Comparison of ENCODE assay signal across 1 cellular context in the genomic region with DNA sequence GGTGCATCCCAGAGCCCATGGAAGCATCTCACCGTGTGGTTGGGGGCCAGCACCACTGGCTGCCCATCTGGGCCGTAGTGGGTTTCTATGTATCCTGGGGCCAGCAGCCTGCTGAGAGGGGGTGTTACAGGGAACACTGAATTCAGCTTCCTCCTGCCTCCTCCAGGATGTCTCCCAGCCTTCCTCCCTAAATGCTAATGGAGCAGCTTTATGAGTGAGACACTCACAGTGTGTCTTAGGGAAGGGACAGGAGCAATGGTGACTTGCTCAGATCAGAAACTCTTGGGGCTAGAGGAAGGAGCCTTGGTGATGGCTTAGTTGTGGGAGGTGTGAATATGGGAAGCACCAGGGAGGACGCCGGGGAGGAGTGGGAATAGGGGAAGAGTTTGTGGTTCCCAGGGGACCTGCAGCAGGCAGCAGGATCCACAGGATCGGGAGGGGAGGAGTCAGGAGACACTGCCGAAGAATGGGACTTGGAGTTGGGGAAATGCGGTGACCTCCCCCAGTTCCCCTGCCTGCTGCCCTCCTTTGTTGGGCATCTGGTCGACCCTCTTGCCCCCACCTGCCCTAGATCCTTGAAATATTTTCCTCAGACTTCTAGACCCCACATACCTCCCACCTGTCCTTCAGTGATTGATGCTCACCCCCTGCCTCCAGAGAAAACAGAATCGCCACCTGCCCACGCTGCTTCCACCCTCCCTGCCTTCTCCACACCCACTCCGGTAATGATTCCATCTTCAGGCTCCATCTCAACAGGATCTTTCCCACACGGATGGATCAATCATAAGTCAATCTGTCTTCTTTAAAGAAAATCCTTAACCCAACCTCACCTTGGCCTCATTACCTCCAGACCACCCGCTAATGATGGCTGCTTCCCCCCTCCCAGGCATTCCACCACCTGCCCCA.
TF ChIP-seq lines count a peak whose summit lies in the region.

No MANE protein-coding gene starts in this region.

TF ChIP-seq in IMR-90, 13 proteins besides CTCF, POLR2A, EP300 and RAD21:
- TF ChIP-seq MAFK (IDR thresholded peaks at IDR 0.05; ENCODE audit: low read depth, low read length): no peak
- no peak for TF ChIP-seq BHLHE40 (IDR thresholded peaks at IDR 0.05; ENCODE audit: low read depth, low read length)
- no peak for TF ChIP-seq NFE2L2 (IDR thresholded peaks at IDR 0.05; ENCODE audit: low read depth, low read length)
- TF ChIP-seq CEBPB (IDR thresholded peaks at IDR 0.05; ENCODE audit: low read depth, low read length): no peak
- no peak for TF ChIP-seq MAZ (IDR thresholded peaks at IDR 0.05; ENCODE audit: borderline replicate concordance, low read depth, low read length)
- TF ChIP-seq FOS (IDR thresholded peaks at IDR 0.05; ENCODE audit: low read depth, low read length): no peak
- no peak for TF ChIP-seq SMC3 (IDR thresholded peaks at IDR 0.05; ENCODE audit: low read depth, low read length)
- TF ChIP-seq RFX5 (IDR thresholded peaks at IDR 0.05; ENCODE audit: low read depth, low read length): no peak
- TF ChIP-seq MXI1 (IDR thresholded peaks at IDR 0.05; ENCODE audit: borderline replicate concordance, low read depth, low read length): no peak
- TF ChIP-seq, protein P1, sequence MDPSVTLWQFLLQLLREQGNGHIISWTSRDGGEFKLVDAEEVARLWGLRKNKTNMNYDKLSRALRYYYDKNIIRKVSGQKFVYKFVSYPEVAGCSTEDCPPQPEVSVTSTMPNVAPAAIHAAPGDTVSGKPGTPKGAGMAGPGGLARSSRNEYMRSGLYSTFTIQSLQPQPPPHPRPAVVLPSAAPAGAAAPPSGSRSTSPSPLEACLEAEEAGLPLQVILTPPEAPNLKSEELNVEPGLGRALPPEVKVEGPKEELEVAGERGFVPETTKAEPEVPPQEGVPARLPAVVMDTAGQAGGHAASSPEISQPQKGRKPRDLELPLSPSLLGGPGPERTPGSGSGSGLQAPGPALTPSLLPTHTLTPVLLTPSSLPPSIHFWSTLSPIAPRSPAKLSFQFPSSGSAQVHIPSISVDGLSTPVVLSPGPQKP (IDR thresholded peaks at IDR 0.05; ENCODE audit: borderline replicate concordance, low read depth, low read length): no peak
- no peak for TF ChIP-seq CHD1 (IDR thresholded peaks at IDR 0.05; ENCODE audit: low read depth, low read length)
- TF ChIP-seq RCOR1 (IDR thresholded peaks at IDR 0.05; ENCODE audit: insufficient replicate concordance, low read length): no peak
- TF ChIP-seq, protein P2, sequence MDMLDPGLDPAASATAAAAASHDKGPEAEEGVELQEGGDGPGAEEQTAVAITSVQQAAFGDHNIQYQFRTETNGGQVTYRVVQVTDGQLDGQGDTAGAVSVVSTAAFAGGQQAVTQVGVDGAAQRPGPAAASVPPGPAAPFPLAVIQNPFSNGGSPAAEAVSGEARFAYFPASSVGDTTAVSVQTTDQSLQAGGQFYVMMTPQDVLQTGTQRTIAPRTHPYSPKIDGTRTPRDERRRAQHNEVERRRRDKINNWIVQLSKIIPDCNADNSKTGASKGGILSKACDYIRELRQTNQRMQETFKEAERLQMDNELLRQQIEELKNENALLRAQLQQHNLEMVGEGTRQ (IDR thresholded peaks at IDR 0.05; ENCODE audit: low read depth, low read length): no peak
